In genomic region chr6:34237316-34237721, GRCh38 we compare ENCODE assay signal across 8 cellular contexts. TPM values are rescaled to one million over a fixed set of nuclear protein-coding genes. Genes with fewer than 3 reads are reported as not detected.
DNase-seq lines count a peak whose midpoint lies in the region; ATAC-seq and TF ChIP-seq lines count a peak whose summit lies in the region.

No MANE protein-coding gene starts in this region.

- peak; percentile 46 for DNase-seq in NCI-H2196 (lab: John Stamatoyannopoulos, UW; ENCODE audit: unreplicated experiment)
- DNase-seq in NCI-H2196 treated with DMSO at 0.1 percent for 48 hours (lab: John Stamatoyannopoulos, UW; ENCODE audit: unreplicated experiment) = no peak
- DNase-seq in T follicular helper cell (ENCODE audit: low read depth) = peak; percentile 30
- DNase-seq in esophagus muscularis mucosa (ENCODE audit: extremely low spot score) = no peak
- no peak for DNase-seq in osteocyte (ENCODE audit: extremely low spot score, unreplicated experiment)
- DNase-seq in SW 1271 (lab: John Stamatoyannopoulos, UW) = no peak
- DNase-seq in DMS153 (lab: John Stamatoyannopoulos, UW) = no peak

- intact Hi-C loops in esophagus muscularis mucosa (cut with DNase I) = no loop called here

- no CpG with 5 or more reads among the region's 78 CpGs for WGBS in esophagus muscularis mucosa

- H3K9me3 ChIP-seq in esophagus muscularis mucosa = no peaks in the 10 kb centered on the region

- no peak for TF ChIP-seq POLR2A in esophagus muscularis mucosa (IDR thresholded peaks at IDR 0.05; ENCODE audit: low read depth)

- peak overlapping the region; percentile 90 to 93 (median 91) for H3K27ac ChIP-seq in esophagus muscularis mucosa (replicated peaks in 1 of 4)

- H3K4me3 Mint-ChIP-seq in osteocyte (ENCODE audit: unreplicated experiment) = peak overlapping the region; percentile 72

- peaks cover 20 to 29% (median 28%) of the 10 kb centered on the region in 4 donors for H3K4me1 ChIP-seq in esophagus muscularis mucosa

- H3K36me3 Mint-ChIP-seq in osteocyte (ENCODE audit: unreplicated experiment) = peaks cover 7% of the 10 kb centered on the region

- ATAC-seq in HG02852 (IDR thresholded peaks at IDR 0.05; ENCODE audit: unreplicated experiment) = peak; percentile 10

- no peaks in the 10 kb centered on the region for H3K9me3 Mint-ChIP-seq in osteocyte (ENCODE audit: unreplicated experiment)

- no peak overlapping the region for H3K27ac Mint-ChIP-seq in osteocyte (ENCODE audit: unreplicated experiment)

- peaks cover 15% of the 10 kb centered on the region for H3K4me1 Mint-ChIP-seq in osteocyte (ENCODE audit: unreplicated experiment)

- TF ChIP-seq EP300 in esophagus muscularis mucosa (IDR thresholded peaks at IDR 0.05) = no peak

- H3K27me3 ChIP-seq in esophagus muscularis mucosa = no peaks in the 10 kb centered on the region

- no peak for TF ChIP-seq CTCF in esophagus muscularis mucosa (IDR thresholded peaks at IDR 0.05)
- TF ChIP-seq CTCF in osteocyte (IDR thresholded peaks at IDR 0.05) = no peak

- H3K36me3 ChIP-seq in esophagus muscularis mucosa = peaks cover 6 to 18% (median 12%) of the 10 kb centered on the region in 4 donors

- no peaks in the 10 kb centered on the region for H3K27me3 Mint-ChIP-seq in osteocyte (ENCODE audit: unreplicated experiment)

- peak overlapping the region; percentile 76 to 84 (median 80) for H3K4me3 ChIP-seq in esophagus muscularis mucosa

RNA-seq across cellular contexts. Expression of gene HMGA1, which starts 0.6 kb away (rescaled TPM):
- 10 to 100 TPM in 3 of 4 donors, 1 to 10 TPM in 1; 8.3 to 27.2 (median 17.5) TPM for total RNA-seq in esophagus muscularis mucosa
- total RNA-seq in osteocyte = 89.0 and 89.7 TPM in 2 replicates

RNA-seq across cellular contexts. Expression of gene SMIM29, which starts 11.5 kb away (rescaled TPM):
- 10 to 100 TPM; 21.2 to 26.3 (median 23.4) TPM for total RNA-seq in esophagus muscularis mucosa
- 23.2 and 23.4 TPM in 2 replicates for total RNA-seq in osteocyte

Comparison
In these comparisons a context has a peak if more than half of its experiments do, and no peak if none do; other contexts are left out.
1. DNase-seq: peak in NCI-H2196 (single experiment) and T follicular helper cell (single experiment); none in NCI-H2196 treated with DMSO at 0.1 percent for 48 hours (single experiment), esophagus muscularis mucosa (single experiment), osteocyte (single experiment), SW 1271 (0 of 2) and DMS153 (single experiment).